ENCODE assay signal across 26 cellular contexts in the genomic region with DNA sequence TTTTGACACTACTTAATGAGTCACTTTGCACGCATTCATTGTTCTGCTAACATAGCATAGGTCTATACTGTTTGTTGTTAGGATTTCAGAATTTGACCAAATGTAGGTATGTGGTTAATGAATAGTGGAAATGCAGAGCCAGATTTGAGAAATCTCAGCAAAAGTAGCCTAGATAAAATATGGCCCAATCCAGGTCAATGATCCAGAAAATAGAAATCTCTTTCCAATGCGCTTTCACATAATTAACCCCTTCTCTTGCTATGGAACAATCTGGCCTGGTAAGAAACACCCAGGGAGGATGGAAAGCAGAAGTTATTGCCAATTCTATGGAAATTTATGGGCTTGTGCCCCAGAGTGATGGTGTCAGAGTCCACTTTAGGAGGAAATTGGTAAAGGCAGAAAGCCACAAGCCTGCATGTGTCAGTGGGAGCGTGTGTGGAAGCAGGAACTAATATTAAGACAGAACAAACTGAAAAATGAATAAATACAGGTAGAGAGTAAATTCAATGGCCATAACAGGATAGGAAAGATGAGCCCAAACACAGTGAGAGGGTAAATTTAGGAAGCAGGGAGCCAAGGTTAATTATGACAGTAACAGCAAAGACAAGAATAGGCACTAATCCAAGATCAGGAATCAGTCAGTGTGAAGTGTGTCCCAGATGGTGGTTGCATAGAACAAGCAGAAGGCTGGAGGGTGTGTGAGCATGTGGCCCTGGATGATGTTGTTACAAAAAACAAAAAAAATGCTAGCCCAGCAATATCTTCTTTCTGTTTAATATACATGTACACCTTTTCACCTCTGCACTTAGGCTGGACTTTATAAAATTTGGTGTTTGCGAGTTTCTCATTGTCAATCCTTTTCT.
DNase-seq lines count a peak whose midpoint lies in the region; ATAC-seq and TF ChIP-seq lines count a peak whose summit lies in the region.
"Had no signal": no experiment of that assay in that cellular context is flagged by ENCODE, and none has a peak within 500 bp of the region (broad histone marks: within the 10 kb centered on the region; RNA-seq: fewer than 3 reads in every experiment).

No MANE protein-coding gene starts in this region.

- H3K4me2 ChIP-seq in OCI-LY7 (ENCODE audit: low read length): no peak overlapping the region

- TF ChIP-seq EP300 in transverse colon (IDR thresholded peaks at IDR 0.05; ENCODE audit: low read depth): no peak

- in situ Hi-C loops in transverse colon (cut with MboI; ENCODE audit: low pct_ligation_motif_present in 1 of 4, low pct_unique_long_range_greater_than_20kb in 1 of 4, low sequenced_read_pairs in 3 of 4): no loop called here

- DNase-seq in NCI-H2029 treated with DMSO at 0.1 percent for 48 hours (lab: John Stamatoyannopoulos, UW) (peak; percentile 23), NCI-H2029 (lab: John Stamatoyannopoulos, UW) (no peak), NCI-H2171 (lab: John Stamatoyannopoulos, UW) (peak; percentile 52), OCI-LY7 (ENCODE audit: low spot score) (no peak), transverse colon (peak; percentile 10), hippocampal formation (lab: John Stamatoyannopoulos, UW) (no peak)
- DNase-seq: 8988T; activated CD4-positive, alpha-beta T cell treated with anti-CD3 and anti-CD28 coated beads for 48 hours; activated CD8-positive, alpha-beta memory T cell treated with anti-CD3 and anti-CD28 coated beads for 24 hours; activated T-cell treated with anti-CD3 and anti-CD28 coated beads, Interleukin-2, amount 50 U/mL, for 1 hour; CD4-positive, alpha-beta memory T cell; left ventricle myocardium superior; naive thymus-derived CD4-positive, alpha-beta T cell; NCI-H1436 treated with DMSO at 0.1 percent for 48 hours; NCI-H774; Peyer's patch; SIG-M5; sigmoid colon; stimulated activated naive CD4-positive, alpha-beta T cell; SW 1271; T-helper 9 cell; WERI-Rb-1 had no signal

- H3K36me3 ChIP-seq in OCI-LY7 (ENCODE audit: insufficient read depth, low read length) (no peaks in the 10 kb centered on the region; the same call in 1 of the 2 replicates), transverse colon (no peaks in the 10 kb centered on the region)
- H3K36me3 ChIP-seq: Peyer's patch, prostate gland, sigmoid colon, WERI-Rb-1 had no signal

- ATAC-seq in HG02973 (IDR thresholded peaks at IDR 0.05; ENCODE audit: unreplicated experiment) (no peak), HG02763 (IDR thresholded peaks at IDR 0.05; ENCODE audit: unreplicated experiment) (no peak)
- ATAC-seq: left ventricle myocardium superior; naive thymus-derived CD4-positive, alpha-beta T cell had no signal

- TF ChIP-seq POLR2A in transverse colon (IDR thresholded peaks at IDR 0.05): no peak

- 0 out of 2 replicates have a peak overlapping the region, but pooled peaks have one; percentile 36 for H2AFZ ChIP-seq in OCI-LY7 (ENCODE audit: low read length)

- intact Hi-C loops in OCI-LY7 (cut with micrococcal nuclease; ENCODE audit: unreplicated experiment): no loop called here
- intact Hi-C loops in transverse colon (cut with DNase I; ENCODE audit: low total_unique reads): no loop called here

- no peaks in the 10 kb centered on the region for H3K27me3 ChIP-seq in transverse colon
- H3K27me3 ChIP-seq: body of pancreas, Peyer's patch, sigmoid colon had no signal

- H3K9me3 ChIP-seq in OCI-LY7 (ENCODE audit: low read length) (no peaks in the 10 kb centered on the region), transverse colon (no peaks in the 10 kb centered on the region)
- H3K9me3 ChIP-seq: body of pancreas, Peyer's patch, prostate gland, sigmoid colon had no signal

- POLR2A ChIA-PET in OCI-LY7 (lab: Charles Lee): interaction anchor here (0.6 kb wide), 1 partner anchor 1210 kb away, joined by 3 read pairs; no protein-coding TSS in a partner anchor

- no peaks in the 10 kb centered on the region for H3K9me2 ChIP-seq in OCI-LY7 (ENCODE audit: insufficient read depth, low read length)

- no peaks in the 10 kb centered on the region for H4K20me1 ChIP-seq in OCI-LY7 (ENCODE audit: insufficient read depth, low read length)

- BruUV-seq in OCI-LY7 (replicated peaks; lab: Mats Ljungman, UMichigan): no TSS peak

- 71 to 93% methylated on average over 2 to 4 of the region's 4 CpGs for WGBS in transverse colon (ENCODE audit: low coverage in 1 of 2), 2 donors

- TF ChIP-seq CTCF in OCI-LY7 (conservative IDR thresholded peaks at IDR 0.05; ENCODE audit: low read length) (no peak), transverse colon (IDR thresholded peaks at IDR 0.05) (no peak)

- H3K4me1 ChIP-seq in OCI-LY7 (ENCODE audit: insufficient read depth, low read length, poor library complexity, severe bottlenecking) (peaks cover 30% of the 10 kb centered on the region), transverse colon (no peaks in the 10 kb centered on the region)
- H3K4me1 ChIP-seq: Peyer's patch, prostate gland, sigmoid colon had no signal

- no peaks in the 10 kb centered on the region for H3K79me2 ChIP-seq in OCI-LY7 (ENCODE audit: insufficient read depth, low read depth, low read length)

- no peak overlapping the region for H3K4me3 ChIP-seq in OCI-LY7 (ENCODE audit: low read depth, low read length, poor library complexity, severe bottlenecking)
- H3K4me3 ChIP-seq in transverse colon: no peak overlapping the region
- H3K4me3 ChIP-seq: body of pancreas, Peyer's patch, prostate gland, sigmoid colon had no signal

- no peak overlapping the region for H3K27ac ChIP-seq in OCI-LY7 (ENCODE audit: low read depth, low read length, poor library complexity, severe bottlenecking)
- peak overlapping the region in 1 of 4 donors; percentile 19 for H3K27ac ChIP-seq in transverse colon
- H3K27ac ChIP-seq: body of pancreas, Peyer's patch, prostate gland, sigmoid colon, WERI-Rb-1 had no signal

- CTCF ChIA-PET in OCI-LY7 (lab: Charles Lee; ENCODE audit: unreplicated experiment): no interaction called here

Comparison
In these comparisons a context has a peak if more than half of its experiments do, and no peak if none do; other contexts are left out.
1. DNase-seq: peak in NCI-H2029 treated with DMSO at 0.1 percent for 48 hours (single experiment), NCI-H2171 (single experiment) and transverse colon (single experiment); none in NCI-H2029 (single experiment), OCI-LY7 (single experiment) and hippocampal formation (0 of 2).